Comparison of ENCODE assay signal across 18 cellular contexts in genomic region chr10:12907651-12908050, GRCh38.
DNase-seq lines count a peak whose midpoint lies in the region; TF ChIP-seq lines count a peak whose summit lies in the region.
"Had no signal": no experiment of that assay in that cellular context is flagged by ENCODE, and none has a peak within 500 bp of the region (broad histone marks: within the 10 kb centered on the region; RNA-seq: fewer than 3 reads in every experiment).

No MANE protein-coding gene starts in this region.

- no peaks in the 10 kb centered on the region for H3K27me3 ChIP-seq in trophoblast cell (ENCODE audit: insufficient read depth, low read length)
- H3K27me3 ChIP-seq: BE2C, gastrocnemius medialis, left lung, vagina had no signal

- H3K4ac ChIP-seq in trophoblast cell (ENCODE audit: low read depth, low read length): no peak overlapping the region

- peak; percentile 24 for DNase-seq in M059J (ENCODE audit: low read depth)
- DNase-seq in astrocyte of the spinal cord (ENCODE audit: low read depth, low spot score): peak; percentile 72
- DNase-seq in iris pigment epithelial cell (ENCODE audit: low read depth): peak; percentile 4
- DNase-seq in type B pancreatic cell (ENCODE audit: extremely low spot score, unreplicated experiment): no peak
- DNase-seq in hepatic stellate cell (ENCODE audit: low spot score): no peak
- DNase-seq in activated T-helper 1 cell treated with anti-CD3 and anti-CD28 coated beads, Interleukin-12 subunit alpha, Interleukin-12 subunit beta, Interleukin-2, Interleukin-4 antibody, amounts not matched to agents 30 ng/mL and 10 ng/mL and 1 ng/mL, durations not matched to agents 14 hours and 24 hours and 36 hours (ENCODE audit: low spot score): no peak
- no peak for DNase-seq in trophoblast cell
- DNase-seq: activated CD4-positive, CD25-positive, alpha-beta regulatory T cell treated with anti-CD3 and anti-CD28 coated beads, Interleukin-2, amount 50 U/mL, for 72 hours; BE2C; Calu3; gastrocnemius medialis; Kasumi-1; left lung; NCI-H1105; stimulated activated naive CD4-positive, alpha-beta T cell treated with Interleukin-2 at 50 U/mL for 16 hours; T1000 had no signal

- no peaks in the 10 kb centered on the region for H3K9me3 ChIP-seq in trophoblast cell (ENCODE audit: insufficient read depth, low read depth, low read length)
- H3K9me3 ChIP-seq: BE2C, gastrocnemius medialis, left lung, vagina had no signal

- H4K8ac ChIP-seq in trophoblast cell (ENCODE audit: low read depth, low read length): no peak overlapping the region

- intact Hi-C loops in activated T-helper 1 cell treated with anti-CD3 and anti-CD28 coated beads, Interleukin-12 subunit alpha, Interleukin-12 subunit beta, Interleukin-2, Interleukin-4 antibody, amounts not matched to agents 30 ng/mL and 10 ng/mL and 1 ng/mL, durations not matched to agents 14 hours and 24 hours and 36 hours (cut with micrococcal nuclease): no loop called here

- no peak overlapping the region for H4K12ac ChIP-seq in trophoblast cell (ENCODE audit: low read depth, low read length)

- H3K14ac ChIP-seq in trophoblast cell (ENCODE audit: low read length): no peak overlapping the region

- H3K9me3 Mint-ChIP-seq in type B pancreatic cell: peaks cover 22% of the 10 kb centered on the region
- H3K9me3 Mint-ChIP-seq in activated T-helper 1 cell treated with anti-CD3 and anti-CD28 coated beads, Interleukin-12 subunit alpha, Interleukin-12 subunit beta, Interleukin-2, Interleukin-4 antibody, amounts not matched to agents 30 ng/mL and 10 ng/mL and 1 ng/mL, durations not matched to agents 14 hours and 24 hours and 36 hours: peaks cover 9% of the 10 kb centered on the region
- H3K9me3 Mint-ChIP-seq: activated T-helper 17 cell treated with anti-CD3 and anti-CD28 coated beads, Interleukin-2, amount 50 U/mL, for 72 hours had no signal

- H2BK5ac ChIP-seq in trophoblast cell (ENCODE audit: low read depth, low read length, poor library complexity): no peak overlapping the region

- no peak overlapping the region for H2BK12ac ChIP-seq in trophoblast cell (ENCODE audit: low read length)

- H3K27ac ChIP-seq in trophoblast cell (ENCODE audit: low read depth, low read length): no peak overlapping the region
- H3K27ac ChIP-seq: left lung, vagina had no signal

- no peak overlapping the region for H3K18ac ChIP-seq in trophoblast cell (ENCODE audit: low read length)

- H3K4me1 ChIP-seq in trophoblast cell (ENCODE audit: control insufficient read depth in 1 of 2, insufficient read depth in 2 of 2, low read length in 2 of 2): no peaks in the 10 kb centered on the region
- H3K4me1 ChIP-seq: BE2C, gastrocnemius medialis, left lung had no signal

- H3K79me1 ChIP-seq in trophoblast cell (ENCODE audit: low read length): no peaks in the 10 kb centered on the region

- peaks cover 7% of the 10 kb centered on the region for H3K36me3 Mint-ChIP-seq in type B pancreatic cell
- H3K36me3 Mint-ChIP-seq in activated T-helper 1 cell treated with anti-CD3 and anti-CD28 coated beads, Interleukin-12 subunit alpha, Interleukin-12 subunit beta, Interleukin-2, Interleukin-4 antibody, amounts not matched to agents 30 ng/mL and 10 ng/mL and 1 ng/mL, durations not matched to agents 14 hours and 24 hours and 36 hours (ENCODE audit: low read depth): no peaks in the 10 kb centered on the region

- no peak overlapping the region for H3K23ac ChIP-seq in trophoblast cell (ENCODE audit: low read length)

- H3K27me3 Mint-ChIP-seq in type B pancreatic cell: peaks cover 6% of the 10 kb centered on the region
- H3K27me3 Mint-ChIP-seq in activated T-helper 1 cell treated with anti-CD3 and anti-CD28 coated beads, Interleukin-12 subunit alpha, Interleukin-12 subunit beta, Interleukin-2, Interleukin-4 antibody, amounts not matched to agents 30 ng/mL and 10 ng/mL and 1 ng/mL, durations not matched to agents 14 hours and 24 hours and 36 hours (ENCODE audit: insufficient read depth): no peaks in the 10 kb centered on the region

- H3K9ac ChIP-seq in trophoblast cell (ENCODE audit: low read length): no peak overlapping the region

- in situ Hi-C loops in astrocyte of the spinal cord (cut with HindIII; ENCODE audit: low sequenced_read_pairs): no loop called here

- H3K4me1 Mint-ChIP-seq in type B pancreatic cell (ENCODE audit: unreplicated experiment): peaks cover 12% of the 10 kb centered on the region
- no peaks in the 10 kb centered on the region for H3K4me1 Mint-ChIP-seq in activated T-helper 1 cell treated with anti-CD3 and anti-CD28 coated beads, Interleukin-12 subunit alpha, Interleukin-12 subunit beta, Interleukin-2, Interleukin-4 antibody, amounts not matched to agents 30 ng/mL and 10 ng/mL and 1 ng/mL, durations not matched to agents 14 hours and 24 hours and 36 hours (ENCODE audit: low read depth)
- H3K4me1 Mint-ChIP-seq: activated T-helper 17 cell treated with anti-CD3 and anti-CD28 coated beads, Interleukin-2, amount 50 U/mL, for 72 hours had no signal

- H2AK5ac ChIP-seq in trophoblast cell (ENCODE audit: low read length): no peak overlapping the region

- WGBS in trophoblast cell (ENCODE audit: extremely low coverage, insufficient coverage, insufficient read length): no CpG with 5 or more reads among the region's 4 CpGs

- H3K4me3 ChIP-seq in astrocyte of the spinal cord (ENCODE audit: low read depth, low read length): no peak overlapping the region
- no peak overlapping the region for H3K4me3 ChIP-seq in trophoblast cell (ENCODE audit: low read depth, low read length)
- H3K4me3 ChIP-seq: gastrocnemius medialis, left lung, vagina had no signal

- H3K36me3 ChIP-seq in trophoblast cell (ENCODE audit: control insufficient read depth in 1 of 2, insufficient read depth in 2 of 2, low read length in 2 of 2): no peaks in the 10 kb centered on the region
- H3K36me3 ChIP-seq: BE2C, gastrocnemius medialis, left lung, vagina had no signal

- no peak overlapping the region for H2BK120ac ChIP-seq in trophoblast cell (ENCODE audit: insufficient read depth, low read length, poor library complexity)

- H3K4me3 Mint-ChIP-seq in type B pancreatic cell: no peak overlapping the region
- no peak overlapping the region for H3K4me3 Mint-ChIP-seq in activated T-helper 1 cell treated with anti-CD3 and anti-CD28 coated beads, Interleukin-12 subunit alpha, Interleukin-12 subunit beta, Interleukin-2, Interleukin-4 antibody, amounts not matched to agents 30 ng/mL and 10 ng/mL and 1 ng/mL, durations not matched to agents 14 hours and 24 hours and 36 hours
- H3K4me3 Mint-ChIP-seq: activated T-helper 17 cell treated with anti-CD3 and anti-CD28 coated beads, Interleukin-2, amount 50 U/mL, for 72 hours had no signal

- TF ChIP-seq CTCF in astrocyte of the spinal cord (IDR thresholded peaks at IDR 0.05; ENCODE audit: low read depth, low read length) (no peak), type B pancreatic cell (conservative IDR thresholded peaks at IDR 0.05) (no peak)

- H3K79me2 ChIP-seq in trophoblast cell (ENCODE audit: control insufficient read depth, insufficient read depth, low read length, poor library complexity): no peaks in the 10 kb centered on the region

- H3K27ac Mint-ChIP-seq in type B pancreatic cell: peak overlapping the region; percentile 24
- H3K27ac Mint-ChIP-seq in activated T-helper 1 cell treated with anti-CD3 and anti-CD28 coated beads, Interleukin-12 subunit alpha, Interleukin-12 subunit beta, Interleukin-2, Interleukin-4 antibody, amounts not matched to agents 30 ng/mL and 10 ng/mL and 1 ng/mL, durations not matched to agents 14 hours and 24 hours and 36 hours: no peak overlapping the region
- H3K27ac Mint-ChIP-seq: activated T-helper 17 cell treated with anti-CD3 and anti-CD28 coated beads, Interleukin-2, amount 50 U/mL, for 72 hours had no signal

- no peak overlapping the region for H2AFZ ChIP-seq in trophoblast cell (ENCODE audit: insufficient read depth, low read length, poor library complexity)

- no peak overlapping the region for H4K91ac ChIP-seq in trophoblast cell (ENCODE audit: low read depth, low read length)

- no peak overlapping the region for H3K4me2 ChIP-seq in trophoblast cell (ENCODE audit: low read length)

Comparison
In these comparisons a context has a peak if more than half of its experiments do, and no peak if none do; other contexts are left out.
1. DNase-seq: peak in M059J (single experiment), astrocyte of the spinal cord (single experiment) and iris pigment epithelial cell (single experiment); none in type B pancreatic cell (single experiment), hepatic stellate cell (single experiment), activated T-helper 1 cell treated with anti-CD3 and anti-CD28 coated beads, Interleukin-12 subunit alpha, Interleukin-12 subunit beta, Interleukin-2, Interleukin-4 antibody, amounts not matched to agents 30 ng/mL and 10 ng/mL and 1 ng/mL, durations not matched to agents 14 hours and 24 hours and 36 hours (single experiment) and trophoblast cell (0 of 2).